In the genomic region with DNA sequence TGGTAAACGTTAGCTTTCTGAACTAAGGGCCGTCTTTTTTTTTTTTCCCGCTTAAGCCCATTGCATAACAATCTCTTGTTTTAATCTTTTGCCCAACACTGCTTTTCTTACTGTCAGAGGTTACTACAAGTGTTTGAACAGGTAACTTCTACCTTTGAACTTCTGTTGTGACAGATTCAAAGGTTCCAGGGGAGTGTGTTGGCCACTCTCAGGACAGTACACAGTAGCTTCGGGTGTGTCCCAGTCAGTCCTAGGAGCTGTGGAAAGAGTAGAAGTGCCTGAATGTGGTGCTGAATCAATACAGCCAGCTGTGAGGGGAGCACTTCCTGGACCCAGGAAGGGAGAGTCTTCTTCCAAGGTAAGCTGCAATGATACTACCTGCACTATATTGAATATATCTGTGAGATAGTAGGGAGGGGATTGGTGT, we compare ENCODE assay signal across 9 cellular contexts. TPM values are rescaled to one million over a fixed set of nuclear protein-coding genes. Genes with fewer than 3 reads are reported as not detected.
DNase-seq lines count a peak whose midpoint lies in the region; ATAC-seq, FAIRE-seq and TF ChIP-seq lines count a peak whose summit lies in the region.
"Had no signal": no experiment of that assay in that cellular context is flagged by ENCODE, and none has a peak within 500 bp of the region (broad histone marks: within the 10 kb centered on the region; RNA-seq: fewer than 3 reads in every experiment).

A gene with protein sequence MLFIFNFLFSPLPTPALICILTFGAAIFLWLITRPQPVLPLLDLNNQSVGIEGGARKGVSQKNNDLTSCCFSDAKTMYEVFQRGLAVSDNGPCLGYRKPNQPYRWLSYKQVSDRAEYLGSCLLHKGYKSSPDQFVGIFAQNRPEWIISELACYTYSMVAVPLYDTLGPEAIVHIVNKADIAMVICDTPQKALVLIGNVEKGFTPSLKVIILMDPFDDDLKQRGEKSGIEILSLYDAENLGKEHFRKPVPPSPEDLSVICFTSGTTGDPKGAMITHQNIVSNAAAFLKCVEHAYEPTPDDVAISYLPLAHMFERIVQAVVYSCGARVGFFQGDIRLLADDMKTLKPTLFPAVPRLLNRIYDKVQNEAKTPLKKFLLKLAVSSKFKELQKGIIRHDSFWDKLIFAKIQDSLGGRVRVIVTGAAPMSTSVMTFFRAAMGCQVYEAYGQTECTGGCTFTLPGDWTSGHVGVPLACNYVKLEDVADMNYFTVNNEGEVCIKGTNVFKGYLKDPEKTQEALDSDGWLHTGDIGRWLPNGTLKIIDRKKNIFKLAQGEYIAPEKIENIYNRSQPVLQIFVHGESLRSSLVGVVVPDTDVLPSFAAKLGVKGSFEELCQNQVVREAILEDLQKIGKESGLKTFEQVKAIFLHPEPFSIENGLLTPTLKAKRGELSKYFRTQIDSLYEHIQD (plus strand): TSS at position 205 of the 427 bp plus-strand sequence. CDS start 20,831 bp downstream, outside the sequence.

- DNase-seq in heart right ventricle: no peak
- DNase-seq in left ventricle myocardium superior: no peak
- DNase-seq in uterus: no peak
- no peak for DNase-seq in foreskin keratinocyte
- no peak for DNase-seq in frontal cortex (ENCODE audit: low spot score in 2 of 2)
- DNase-seq: midbrain had no signal

- H3K9me3 ChIP-seq in heart right ventricle (no peaks in the 10 kb centered on the region), mucosa of rectum (ENCODE audit: control insufficient read depth in 2 of 2, low read length in 2 of 2) (no peaks in the 10 kb centered on the region), uterus (no peaks in the 10 kb centered on the region)

- intact Hi-C loops in heart right ventricle (cut with DNase I) (no loop called here), left ventricle myocardium superior (cut with micrococcal nuclease) (no loop called here), uterus (cut with DNase I; ENCODE audit: low total_unique reads) (no loop called here)

- H3K36me3 ChIP-seq in heart right ventricle: no peaks in the 10 kb centered on the region
- peaks cover 4 to 5% of the 10 kb centered on the region in 2 donors for H3K36me3 ChIP-seq in mucosa of rectum (ENCODE audit: control insufficient read depth in 2 of 2, insufficient read depth in 2 of 2, low read length in 2 of 2)
- H3K36me3 ChIP-seq in uterus: no peaks in the 10 kb centered on the region

- no peaks in the 10 kb centered on the region for H3K27me3 ChIP-seq in heart right ventricle
- no peaks in the 10 kb centered on the region for H3K27me3 ChIP-seq in mucosa of rectum (ENCODE audit: control insufficient read depth in 2 of 2, insufficient read depth in 2 of 2, low read length in 2 of 2)
- no peaks in the 10 kb centered on the region for H3K27me3 ChIP-seq in uterus
- H3K27me3 ChIP-seq in foreskin keratinocyte: no peaks in the 10 kb centered on the region

- no peak for TF ChIP-seq CTCF in heart right ventricle (IDR thresholded peaks at IDR 0.05)
- no peak for TF ChIP-seq CTCF in uterus (IDR thresholded peaks at IDR 0.05)
- TF ChIP-seq CTCF in foreskin keratinocyte (conservative IDR thresholded peaks at IDR 0.05): no peak

- H3K4me1 ChIP-seq in heart right ventricle (peaks cover 0 to 33% (median 22%) of the 10 kb centered on the region in 9 donors), mucosa of rectum (ENCODE audit: control insufficient read depth in 2 of 2, insufficient read depth in 2 of 2, low read length in 2 of 2) (peaks cover 32 to 36% of the 10 kb centered on the region in 2 donors), uterus (no peaks in the 10 kb centered on the region), foreskin keratinocyte (no peaks in the 10 kb centered on the region)

- peak within 1 kb of the TSS; percentile 83 to 94 for H3K9ac ChIP-seq in mucosa of rectum (ENCODE audit: low read depth in 1 of 2, low read length in 2 of 2)

- no peak for TF ChIP-seq POLR2A in uterus (IDR thresholded peaks at IDR 0.05)

- H3K4me3 ChIP-seq in heart right ventricle (no peak within 1 kb of the TSS), mucosa of rectum (ENCODE audit: low read length in 2 of 2) (peak within 1 kb of the TSS; percentile 90), uterus (no peak within 1 kb of the TSS)

- ATAC-seq in heart right ventricle (no peak), left ventricle myocardium superior (no peak), GM21423 (IDR thresholded peaks at IDR 0.05; ENCODE audit: unreplicated experiment) (no peak), foreskin keratinocyte (no peak)

- WGBS in heart right ventricle, 2 donors: 86 to 92% methylated on average over 4 of the region's 4 CpGs
- 40 to 64% (median 52%) methylated on average over 4 of the region's 4 CpGs for WGBS in adipose tissue, 3 donors

- H3K27ac ChIP-seq in heart right ventricle: peak within 1 kb of the TSS in 9 of 10 donors; percentile 70 to 98 (median 82)
- no peak within 1 kb of the TSS for H3K27ac ChIP-seq in adipose tissue (ENCODE audit: low read depth, low read length)
- peak within 1 kb of the TSS; percentile 94 to 97 for H3K27ac ChIP-seq in mucosa of rectum (ENCODE audit: low read depth in 2 of 2, low read length in 2 of 2)
- peak within 1 kb of the TSS in 1 of 2 donors; percentile 69 for H3K27ac ChIP-seq in uterus
- H3K27ac ChIP-seq in foreskin keratinocyte: no peak within 1 kb of the TSS

- FAIRE-seq in frontal cortex (lab: Jason Lieb, UNC): no peak

RNA-seq across cellular contexts. Expression of the gene that starts here (rescaled TPM):
- 10 to 100 TPM in 2 of 10 donors, 1 to 10 TPM in 8; 3.1 to 17.4 (median 5.9) TPM for total RNA-seq in heart right ventricle
- polyA plus RNA-seq in heart right ventricle: 1 to 10 TPM; 7.3 to 8.9 TPM
- 6.3 TPM for total RNA-seq in left ventricle myocardium superior
- 10 to 100 TPM in 2 of 3 donors, 1 to 10 TPM in 1; 9.2 to 36.5 (median 15.0) TPM for polyA plus RNA-seq in adipose tissue
- total RNA-seq in uterus: 10 to 100 TPM in 3 of 4 donors, 1 to 10 TPM in 1; 7.4 to 30.6 (median 11.9) TPM
- total RNA-seq in foreskin keratinocyte: not detected in 2 replicates
- polyA plus RNA-seq in foreskin keratinocyte: not detected in 2 replicates
- 2.4 TPM for total RNA-seq in frontal cortex

Comparison
In these comparisons a context has a peak if more than half of its experiments do, and no peak if none do; other contexts are left out.
1. H3K27ac ChIP-seq: peak in heart right ventricle (9 of 10) and mucosa of rectum (2 of 2); none in adipose tissue (single experiment) and foreskin keratinocyte (single experiment).
2. H3K4me3 ChIP-seq: peak in mucosa of rectum (2 of 2); none in heart right ventricle (0 of 10) and uterus (0 of 2).